Comparison of ENCODE assay signal across 8 cellular contexts in the genomic region with DNA sequence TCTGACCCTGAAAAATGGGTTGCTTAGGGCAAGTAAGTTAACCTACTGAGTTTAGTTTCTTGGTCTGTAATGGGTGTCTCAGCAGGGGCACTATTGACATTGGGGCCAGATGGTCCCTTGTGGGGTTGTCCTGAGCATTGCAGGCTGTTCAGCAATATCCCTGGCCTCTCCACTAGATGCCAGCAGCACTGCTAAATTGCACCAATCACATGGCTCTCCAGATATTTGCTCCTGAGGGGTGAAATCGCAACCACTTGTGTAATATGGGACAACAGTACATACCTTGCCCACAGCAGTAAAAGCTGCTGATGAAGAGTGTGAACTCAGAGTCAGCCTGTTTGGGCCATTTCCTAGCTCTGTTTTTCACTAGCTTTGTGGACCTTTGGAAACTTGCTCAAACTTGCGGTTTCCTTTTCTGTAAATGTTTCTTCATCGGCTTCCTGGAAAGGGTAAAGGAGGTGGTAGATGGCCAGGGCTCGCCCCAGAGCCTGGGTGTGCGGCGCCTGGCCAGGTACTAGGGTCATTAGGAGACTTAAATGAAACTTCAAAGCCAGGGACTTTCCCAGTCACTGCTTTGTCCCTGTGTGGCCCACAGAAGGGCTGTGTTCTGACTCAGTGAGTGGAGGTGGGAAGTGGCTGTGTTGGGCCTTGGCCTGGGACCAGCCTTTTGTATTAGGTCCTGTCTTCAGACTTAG. TPM values are rescaled to one million over a fixed set of nuclear protein-coding genes. Genes with fewer than 3 reads are reported as not detected.
DNase-seq lines count a peak whose midpoint lies in the region; ATAC-seq and TF ChIP-seq lines count a peak whose summit lies in the region.

No MANE protein-coding gene starts in this region.

- H3K4me1 ChIP-seq in lung (ENCODE audit: control insufficient read depth in 2 of 2, insufficient read depth in 2 of 2, low read length in 2 of 2) (peaks cover 0 to 9% of the 10 kb centered on the region in 2 donors), thyroid gland (peaks cover 0 to 13% of the 10 kb centered on the region in 2 donors)

- peak; percentile 70 for DNase-seq in EL
- peak; percentile 96 for DNase-seq in SKM-1 (lab: John Stamatoyannopoulos, UW; ENCODE audit: unreplicated experiment)
- peak; percentile 68 for DNase-seq in coronary artery (ENCODE audit: low spot score)
- peak; percentile 62 for DNase-seq in lung (ENCODE audit: low spot score)
- peak; percentile 17 to 28 for DNase-seq in thyroid gland
- no peak for DNase-seq in DMS53 treated with DMSO at 0.1 percent for 48 hours (lab: John Stamatoyannopoulos, UW; ENCODE audit: unreplicated experiment)

- no peaks in the 10 kb centered on the region for H3K9me3 ChIP-seq in lung (ENCODE audit: control insufficient read depth in 2 of 2, insufficient read depth in 1 of 2, low read length in 1 of 2)
- H3K9me3 ChIP-seq in thyroid gland: no peaks in the 10 kb centered on the region

- H3K27ac ChIP-seq in coronary artery (peak overlapping the region in 1 of 2 donors; percentile 41), lung (ENCODE audit: low read depth in 1 of 2, low read length in 1 of 2) (peak overlapping the region in 1 of 2 donors; percentile 77), thyroid gland (peak overlapping the region in 1 of 3 donors; percentile 4)

- TF ChIP-seq POLR2A in thyroid gland (IDR thresholded peaks at IDR 0.05): no peak

- intact Hi-C loops in thyroid gland (cut with DNase I): no loop called here

- peak; percentile 76 for ATAC-seq in GM19397 (IDR thresholded peaks at IDR 0.05; ENCODE audit: unreplicated experiment)
- peak; percentile 62 for ATAC-seq in HG03457 (IDR thresholded peaks at IDR 0.05; ENCODE audit: unreplicated experiment)
- ATAC-seq in lung (ENCODE audit: insufficient read depth, low FRiP score): peak; percentile 85

- TF ChIP-seq CTCF in coronary artery (IDR thresholded peaks at IDR 0.05) (no peak), lung (IDR thresholded peaks at IDR 0.05; ENCODE audit: control extremely low read depth, extremely low read depth) (peak; percentile 48), thyroid gland (IDR thresholded peaks at IDR 0.05) (peak in 4 of 6 experiments; percentile 26 to 40 (median 36))

- H3K27me3 ChIP-seq in lung (ENCODE audit: control insufficient read depth, insufficient read depth) (no peaks in the 10 kb centered on the region), thyroid gland (no peaks in the 10 kb centered on the region)

- H3K36me3 ChIP-seq in lung (ENCODE audit: control insufficient read depth in 2 of 2, insufficient read depth in 2 of 2, low read length in 2 of 2) (peaks cover 0 to 1% of the 10 kb centered on the region in 2 donors), thyroid gland (no peaks in the 10 kb centered on the region)

- 9 to 17% methylated on average over 6 of the region's 6 CpGs for WGBS in lung, 2 donors
- 48 to 52% methylated on average over 6 of the region's 6 CpGs for WGBS in thyroid gland, 2 donors

- H3K4me3 ChIP-seq in coronary artery (no peak overlapping the region), lung (no peak overlapping the region), thyroid gland (replicated peaks in 1 of 3) (no peak overlapping the region)

RNA-seq across cellular contexts. Expression of a gene that starts 13.0 kb away (rescaled TPM):
- total RNA-seq in lung: 10 to 100 TPM; 14.1 to 41.5 TPM
- 100 to 1,000 TPM in 1 of 2 donors, 10 to 100 TPM in 1; 38.5 to 113 TPM for polyA plus RNA-seq in lung
- 10 to 100 TPM in 1 of 4 donors, 1 to 10 TPM in 3; 3.7 to 16.9 (median 7.0) TPM for total RNA-seq in thyroid gland

RNA-seq across cellular contexts. Expression of a gene that starts 39.7 kb away (rescaled TPM):
- total RNA-seq in lung (10 to 100 TPM; 14.3 to 26.8 TPM), thyroid gland (1 to 10 TPM; 1.9 to 7.1 (median 3.0) TPM)
- polyA plus RNA-seq in lung: 10 to 100 TPM in 1 of 2 donors, 1 to 10 TPM in 1; 6.6 to 72.8 TPM

RNA-seq across cellular contexts. Expression of a gene that starts 56.9 kb away (rescaled TPM):
- total RNA-seq in lung (1 to 10 TPM in 1 of 2 donors, not detected in 1; 2.4 TPM), thyroid gland (not detected)
- 1 to 10 TPM in 1 of 2 donors, under 1 TPM in 1; 0.73 to 3.0 TPM for polyA plus RNA-seq in lung
